8 cellular contexts compared by ENCODE assay signal in the genomic region with DNA sequence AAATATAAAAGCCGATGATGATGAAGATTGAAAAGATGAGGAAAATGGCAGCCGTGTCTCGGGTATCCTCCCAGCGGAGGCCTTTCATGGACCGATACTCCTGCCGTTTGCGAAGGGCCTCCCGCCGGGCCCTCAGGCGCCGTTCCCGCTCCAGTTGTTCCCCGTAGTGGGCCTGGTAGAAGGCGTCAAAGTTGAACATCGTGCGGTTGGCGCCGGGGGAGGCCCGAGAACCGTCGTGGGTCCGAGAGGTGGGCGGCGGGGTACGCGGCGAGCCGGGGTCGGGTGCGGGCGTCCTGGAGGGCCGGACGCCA. TPM values are rescaled to one million over a fixed set of nuclear protein-coding genes. Genes with fewer than 3 reads are reported as not detected.
DNase-seq lines count a peak whose midpoint lies in the region; ATAC-seq, FAIRE-seq and TF ChIP-seq lines count a peak whose summit lies in the region.

No MANE protein-coding gene starts in this region.

- H4K91ac ChIP-seq in mesenchymal stem cell (ENCODE audit: low read length), result peak overlapping the region; percentile 86

- H3K4me3 ChIP-seq in mesenchymal stem cell (ENCODE audit: insufficient read depth in 1 of 2, low read depth in 1 of 2, low read length in 2 of 2), result peak overlapping the region; percentile 96

- no peaks in the 10 kb centered on the region for H3K27me3 Mint-ChIP-seq in CD4-positive, alpha-beta T cell
- peaks cover 18% of the 10 kb centered on the region for H3K27me3 Mint-ChIP-seq in brain

- H3K36me3 ChIP-seq in mesenchymal stem cell (ENCODE audit: control insufficient read depth in 1 of 2, insufficient read depth in 2 of 2, low read depth in 1 of 2, low read length in 2 of 2), result peaks cover 34 to 39% of the 10 kb centered on the region in 2 experiments

- H2AFZ ChIP-seq in mesenchymal stem cell (ENCODE audit: low read depth, low read length), result peak overlapping the region; percentile 85

- peak overlapping the region; percentile 71 for H3K4me2 ChIP-seq in mesenchymal stem cell (ENCODE audit: low read length, poor library complexity, severe bottlenecking)

- peak overlapping the region; percentile 12 for H2BK15ac ChIP-seq in mesenchymal stem cell (ENCODE audit: low read depth, poor library complexity, severe bottlenecking)

- ATAC-seq in CD4-positive, alpha-beta T cell (ENCODE audit: poor library complexity), result no peak
- peak; percentile 4 for ATAC-seq in HG02973 (IDR thresholded peaks at IDR 0.05; ENCODE audit: unreplicated experiment)
- ATAC-seq in HG02840 (IDR thresholded peaks at IDR 0.05; ENCODE audit: low FRiP score, unreplicated experiment), result no peak

- no peaks in the 10 kb centered on the region for H3K9me3 Mint-ChIP-seq in CD4-positive, alpha-beta T cell
- no peaks in the 10 kb centered on the region for H3K9me3 Mint-ChIP-seq in brain

- H3K27ac ChIP-seq in CD4-positive, alpha-beta T cell (ENCODE audit: low read depth, low read length), result peak overlapping the region; percentile 69
- H3K27ac ChIP-seq in mesenchymal stem cell (ENCODE audit: low read length, poor library complexity, severe bottlenecking), result peak overlapping the region; percentile 95

- no peak for TF ChIP-seq POLR2A in GM12891 (IDR thresholded peaks at IDR 0.05; ENCODE audit: low read depth, low read length)

- no peak for FAIRE-seq in GM12891 (lab: Jason Lieb, UNC)

- H3K36me3 Mint-ChIP-seq in CD4-positive, alpha-beta T cell (ENCODE audit: low read depth), result peaks cover 57% of the 10 kb centered on the region
- H3K36me3 Mint-ChIP-seq in brain, result peaks cover 43% of the 10 kb centered on the region

- peak overlapping the region; percentile 92 for H3K27ac Mint-ChIP-seq in CD4-positive, alpha-beta T cell
- H3K27ac Mint-ChIP-seq in brain, result peak overlapping the region; percentile 78 to 97 (median 88)

- peak overlapping the region in 1 of 2 experiments; percentile 97 for H3K23ac ChIP-seq in mesenchymal stem cell (ENCODE audit: low read length in 2 of 2)

- peak overlapping the region; percentile 11 for H2BK120ac ChIP-seq in mesenchymal stem cell (ENCODE audit: low read depth, low read length)

- H3K79me1 ChIP-seq in mesenchymal stem cell (replicated peaks; ENCODE audit: low read length, poor library complexity, severe bottlenecking), result peaks cover 48% of the 10 kb centered on the region

- H3K27me3 ChIP-seq in CD4-positive, alpha-beta T cell (ENCODE audit: control insufficient read depth, insufficient read depth, low read length), result no peaks in the 10 kb centered on the region
- no peaks in the 10 kb centered on the region for H3K27me3 ChIP-seq in mesenchymal stem cell (ENCODE audit: control insufficient read depth in 1 of 2, insufficient read depth in 1 of 2, low read length in 2 of 2)

- H3K4me1 Mint-ChIP-seq in CD4-positive, alpha-beta T cell (ENCODE audit: low read depth), result peaks cover 35% of the 10 kb centered on the region
- H3K4me1 Mint-ChIP-seq in brain, result peaks cover 56% of the 10 kb centered on the region

- H3K9ac ChIP-seq in mesenchymal stem cell (ENCODE audit: low read length), result peak overlapping the region; percentile 98

- H4K8ac ChIP-seq in mesenchymal stem cell (ENCODE audit: low read length), result peak overlapping the region; percentile 87

- WGBS in mesenchymal stem cell, result under 1% methylated on average over 33 of the region's 33 CpGs

- H3K4ac ChIP-seq in mesenchymal stem cell (ENCODE audit: low read depth in 1 of 2, low read length in 2 of 2), result peak overlapping the region; percentile 91 to 92

- no peak overlapping the region for H2AK5ac ChIP-seq in mesenchymal stem cell (ENCODE audit: low read length, severe bottlenecking)

- POLR2A ChIA-PET in CD4-positive, alpha-beta T cell (lab: Charles Lee), result no interaction called here

- H3K9me3 ChIP-seq in CD4-positive, alpha-beta T cell (ENCODE audit: control insufficient read depth, low read length), result no peaks in the 10 kb centered on the region
- H3K9me3 ChIP-seq in mesenchymal stem cell (ENCODE audit: control insufficient read depth, low read length), result no peaks in the 10 kb centered on the region

- no peak for TF ChIP-seq CTCF in CD4-positive, alpha-beta T cell (IDR thresholded peaks at IDR 0.05)
- no peak for TF ChIP-seq CTCF in brain (conservative IDR thresholded peaks at IDR 0.05)

- no peak for DNase-seq in CD4-positive, alpha-beta T cell
- DNase-seq in mesenchymal stem cell (no peak), ACHN (no peak), GM12891 (ENCODE audit: insufficient read length, low spot score) (no peak)
- no peak for DNase-seq in stimulated activated CD4-positive, alpha-beta T cell treated with anti-CD3 and anti-CD28 coated beads, Interleukin-15, amount 100 ng/mL, for 24 hours

- peaks cover 32% of the 10 kb centered on the region for H3K4me1 ChIP-seq in mesenchymal stem cell (ENCODE audit: control insufficient read depth, insufficient read depth, low read depth, low read length)

- in situ Hi-C loops in ACHN (cut with HindIII; ENCODE audit: low pct_ligation_motif_present, low pct_unique_long_range_greater_than_20kb, low sequenced_read_pairs), result no loop called here

- peak overlapping the region; percentile 91 for H3K4me3 Mint-ChIP-seq in CD4-positive, alpha-beta T cell
- peak overlapping the region; percentile 96 to 100 (median 99) for H3K4me3 Mint-ChIP-seq in brain

- H2BK12ac ChIP-seq in mesenchymal stem cell (ENCODE audit: low read length in 2 of 2), result no peak overlapping the region

- intact Hi-C loops in CD4-positive, alpha-beta T cell (cut with DNase I, micrococcal nuclease), result loop anchor here (1.0 to 2.0 kb wide), 4 partner anchors 15 to 104 kb away; partner anchors contain the start of genes TBL2 (in 1 of the 2) and VPS37D (in 1 of the 2)

- H3K14ac ChIP-seq in mesenchymal stem cell (ENCODE audit: low read length in 2 of 2), result no peak overlapping the region

- peak overlapping the region; percentile 89 to 94 for H3K18ac ChIP-seq in mesenchymal stem cell (ENCODE audit: low read depth in 1 of 2, low read length in 2 of 2)

- CTCF ChIA-PET in CD4-positive, alpha-beta T cell (lab: Charles Lee), result interaction anchor here (0.8 kb wide), 1 partner anchor 52 kb away, joined by 4 read pairs; no protein-coding TSS in a partner anchor

- peak overlapping the region; percentile 5 for H2BK5ac ChIP-seq in mesenchymal stem cell (ENCODE audit: low read depth, low read length, poor library complexity, severe bottlenecking)

TF ChIP-seq in GM12891, 5 proteins besides CTCF, POLR2A, EP300 and RAD21:
- no peak for TF ChIP-seq POLR2AphosphoS5 (IDR thresholded peaks at IDR 0.05; ENCODE audit: low read depth, low read length)
- no peak for TF ChIP-seq SPI1 (IDR thresholded peaks at IDR 0.05; ENCODE audit: low read depth, low read length)
- TF ChIP-seq TAF1 (IDR thresholded peaks at IDR 0.05; ENCODE audit: low read depth, low read length), result no peak
- no peak for TF ChIP-seq PAX5 (IDR thresholded peaks at IDR 0.05; ENCODE audit: insufficient read depth, low read length, severe bottlenecking)
- TF ChIP-seq POU2F2 (IDR thresholded peaks at IDR 0.05; ENCODE audit: low read depth, low read length), result no peak

RNA-seq across cellular contexts. Expression of gene DNAJC30, which starts 0.6 kb away (rescaled TPM):
- 10 to 100 TPM; 14.0 to 14.4 TPM for total RNA-seq in CD4-positive, alpha-beta T cell
- polyA plus RNA-seq in brain (ENCODE audit: insufficient read depth, low read depth, low replicate concordance), result 10.5 TPM
- 11.8 TPM for polyA plus RNA-seq in mesenchymal stem cell (2013, experiment 1 of 2)
- polyA plus RNA-seq in mesenchymal stem cell (2013, experiment 2 of 2), result 12.1 TPM
- 10.7 TPM for polyA plus RNA-seq in GM12891 (2012; ENCODE audit: low read depth, missing spikeins)

RNA-seq across cellular contexts. Expression of gene BUD23, which starts 0.7 kb away (rescaled TPM):
- total RNA-seq in CD4-positive, alpha-beta T cell, result 100 to 1,000 TPM in 1 of 2 experiments, 10 to 100 TPM in 1; 96.1 to 103 TPM
- polyA plus RNA-seq in brain (ENCODE audit: insufficient read depth, low read depth, low replicate concordance), result 72.8 TPM
- polyA plus RNA-seq in mesenchymal stem cell (2013, experiment 1 of 2), result 75.0 TPM
- 76.6 TPM for polyA plus RNA-seq in mesenchymal stem cell (2013, experiment 2 of 2)
- polyA plus RNA-seq in GM12891 (2012; ENCODE audit: low read depth, missing spikeins), result 79.8 TPM

RNA-seq across cellular contexts. Expression of gene VPS37D, which starts 15.1 kb away (rescaled TPM):
- total RNA-seq in CD4-positive, alpha-beta T cell, result under 1 TPM; 0.81 to 0.96 TPM
- polyA plus RNA-seq in brain (ENCODE audit: insufficient read depth, low read depth, low replicate concordance), result 20.4 TPM
- 3.1 TPM for polyA plus RNA-seq in mesenchymal stem cell (2013, experiment 1 of 2)
- 2.9 TPM for polyA plus RNA-seq in mesenchymal stem cell (2013, experiment 2 of 2)
- polyA plus RNA-seq in GM12891 (2012; ENCODE audit: low read depth, missing spikeins), result 0.26 TPM

RNA-seq across cellular contexts. Expression of gene STX1A, which starts 36.8 kb away (rescaled TPM):
- 10 to 100 TPM; 15.5 to 20.7 TPM for total RNA-seq in CD4-positive, alpha-beta T cell
- 68.5 TPM for polyA plus RNA-seq in brain (ENCODE audit: insufficient read depth, low read depth, low replicate concordance)
- 10.0 TPM for polyA plus RNA-seq in mesenchymal stem cell (2013, experiment 1 of 2)
- 9.9 TPM for polyA plus RNA-seq in mesenchymal stem cell (2013, experiment 2 of 2)
- polyA plus RNA-seq in GM12891 (2012; ENCODE audit: low read depth, missing spikeins), result 1.1 TPM

RNA-seq across cellular contexts. Expression of gene ABHD11, which starts 55.9 kb away (rescaled TPM):
- total RNA-seq in CD4-positive, alpha-beta T cell, result 10 to 100 TPM in 1 of 2 experiments, 1 to 10 TPM in 1; 8.5 to 11.5 TPM
- polyA plus RNA-seq in brain (ENCODE audit: insufficient read depth, low read depth, low replicate concordance), result 34.4 TPM
- polyA plus RNA-seq in mesenchymal stem cell (2013, experiment 1 of 2), result 7.2 TPM
- 7.1 TPM for polyA plus RNA-seq in mesenchymal stem cell (2013, experiment 2 of 2)
- polyA plus RNA-seq in GM12891 (2012; ENCODE audit: low read depth, missing spikeins), result 7.5 TPM
